In genomic region chr6:106629859-106630163, GRCh38 we compare ENCODE assay signal across 8 cellular contexts. TPM values are rescaled to one million over a fixed set of nuclear protein-coding genes. Genes with fewer than 3 reads are reported as not detected.
DNase-seq lines count a peak whose midpoint lies in the region; ATAC-seq and TF ChIP-seq lines count a peak whose summit lies in the region.

No MANE protein-coding gene starts in this region.

- H3K4me3 Mint-ChIP-seq in naive B cell, result peak overlapping the region; percentile 93 to 100 (median 98)

- H3K4me3 ChIP-seq in AG10803 (ENCODE audit: low read length) (peak overlapping the region; percentile 89), HL-60 (replicated peaks; ENCODE audit: insufficient read depth, low read length) (peak overlapping the region; percentile 77)

- DNase-seq in AG10803 (ENCODE audit: low read depth) (no peak), HL-60 (ENCODE audit: low read depth in 1 of 2, low spot score in 1 of 2) (no peak), caudate nucleus (lab: John Stamatoyannopoulos, UW) (peak in 2 of 61 donors; percentile 48 to 73), naive B cell (no peak), DMS79 treated with DMSO at 0.1 percent for 48 hours (lab: John Stamatoyannopoulos, UW) (no peak), DMS153 treated with DMSO at 0.1 percent for 48 hours (lab: John Stamatoyannopoulos, UW; ENCODE audit: unreplicated experiment) (no peak)

- peaks cover 9 to 11% of the 10 kb centered on the region in 2 donors for H3K36me3 Mint-ChIP-seq in naive B cell

- no peaks in the 10 kb centered on the region for H3K27me3 ChIP-seq in HL-60 (ENCODE audit: insufficient read depth, poor library complexity, severe bottlenecking)

- H3K27ac Mint-ChIP-seq in naive B cell, result peak overlapping the region; percentile 96 to 100 (median 98)

- H3K9me3 Mint-ChIP-seq in naive B cell, result peaks cover 0 to 2% (median 0%) of the 10 kb centered on the region in 7 donors

- ATAC-seq in naive B cell (ENCODE audit: low read depth in 2 of 2), result no peak
- ATAC-seq in GM19467 (IDR thresholded peaks at IDR 0.05; ENCODE audit: unreplicated experiment), result no peak
- no peak for ATAC-seq in GM21717 (IDR thresholded peaks at IDR 0.05; ENCODE audit: unreplicated experiment)

- H3K27ac ChIP-seq in HL-60 (replicated peaks) (peak overlapping the region; percentile 86), caudate nucleus (ENCODE audit: low read depth, low read length) (peak overlapping the region; percentile 85)

- H3K27me3 Mint-ChIP-seq in naive B cell, result no peaks in the 10 kb centered on the region

- H3K4me1 Mint-ChIP-seq in naive B cell, result peaks cover 47 to 64% (median 51%) of the 10 kb centered on the region in 3 donors

- TF ChIP-seq CTCF in AG10803 (conservative IDR thresholded peaks at IDR 0.05; ENCODE audit: low read length) (no peak), HL-60 (IDR thresholded peaks at IDR 0.05; ENCODE audit: insufficient read depth, low read length) (no peak)

RNA-seq across cellular contexts. Expression of gene QRSL1, which starts 0.4 kb away (rescaled TPM):
- 10 to 100 TPM; 82.0 to 97.2 (median 88.6) TPM for polyA plus RNA-seq in naive B cell (ENCODE audit: low read depth in 6 of 6)

RNA-seq across cellular contexts. Expression of gene RTN4IP1, which starts 0.5 kb away (rescaled TPM):
- polyA plus RNA-seq in naive B cell (ENCODE audit: low read depth in 6 of 6), result 10 to 100 TPM; 14.1 to 38.8 (median 18.1) TPM
